In genomic region chr4:10106421-10107039, GRCh38 we compare ENCODE assay signal across 9 cellular contexts.
DNase-seq lines count a peak whose midpoint lies in the region; ATAC-seq and TF ChIP-seq lines count a peak whose summit lies in the region.
"Had no signal": no experiment of that assay in that cellular context is flagged by ENCODE, and none has a peak within 500 bp of the region (broad histone marks: within the 10 kb centered on the region; RNA-seq: fewer than 3 reads in every experiment).

No MANE protein-coding gene starts in this region.

- in situ Hi-C loops in ACHN (cut with HindIII; ENCODE audit: low pct_ligation_motif_present, low pct_unique_long_range_greater_than_20kb, low sequenced_read_pairs) = no loop called here

- peak overlapping the region; percentile 35 for H3K4me3 ChIP-seq in choroid plexus epithelial cell (ENCODE audit: low read depth, low read length)

- ATAC-seq in HG03565 (IDR thresholded peaks at IDR 0.05; ENCODE audit: unreplicated experiment) (peak; percentile 39), memory B cell (ENCODE audit: low read depth) (no peak), GM19397 (IDR thresholded peaks at IDR 0.05; ENCODE audit: unreplicated experiment) (no peak)

- no peak for TF ChIP-seq CTCF in choroid plexus epithelial cell (conservative IDR thresholded peaks at IDR 0.05; ENCODE audit: low read depth, low read length)

- H3K27me3 Mint-ChIP-seq in memory B cell = no peaks in the 10 kb centered on the region

- peak overlapping the region; percentile 51 for H3K4me3 Mint-ChIP-seq in memory B cell

- DNase-seq in ACHN (peak; percentile 90), choroid plexus epithelial cell (ENCODE audit: low read depth) (peak; percentile 96), memory B cell (ENCODE audit: low spot score in 2 of 2) (no peak), NCI-H446 (lab: John Stamatoyannopoulos, UW) (no peak)
- DNase-seq in activated CD4-positive, alpha-beta T cell treated with anti-CD3 and anti-CD28 coated beads for 48 hours = peak; percentile 85
- peak; percentile 72 to 73 for DNase-seq in stimulated activated CD8-positive, alpha-beta memory T cell treated with anti-CD3 and anti-CD28 coated beads, Interleukin-15, amount 100 ng/mL, for 48 hours (ENCODE audit: low read depth in 2 of 2)

- H3K4me1 Mint-ChIP-seq in memory B cell = peaks cover 72% of the 10 kb centered on the region

- peak overlapping the region; percentile 89 for H3K27ac Mint-ChIP-seq in memory B cell

- peaks cover 21% of the 10 kb centered on the region for H3K36me3 Mint-ChIP-seq in memory B cell

- H3K9me3 Mint-ChIP-seq in memory B cell = no peaks in the 10 kb centered on the region
- H3K9me3 Mint-ChIP-seq: nephron had no signal

Comparison
In these comparisons a context has a peak if more than half of its experiments do, and no peak if none do; other contexts are left out.
1. DNase-seq: peak in ACHN (single experiment), activated CD4-positive, alpha-beta T cell treated with anti-CD3 and anti-CD28 coated beads for 48 hours (single experiment), choroid plexus epithelial cell (single experiment) and stimulated activated CD8-positive, alpha-beta memory T cell treated with anti-CD3 and anti-CD28 coated beads, Interleukin-15, amount 100 ng/mL, for 48 hours (2 of 2); none in memory B cell (0 of 2) and NCI-H446 (0 of 2).